18 cellular contexts compared by ENCODE assay signal in genomic region chr20:13449868-13450441, GRCh38.
A peak's percentile ranks its signal among the peaks of the same experiment; 100 is the strongest.
DNase-seq lines count a peak whose midpoint lies in the region; ATAC-seq, FAIRE-seq and TF ChIP-seq lines count a peak whose summit lies in the region.
"Had no signal": no experiment of that assay in that cellular context is flagged by ENCODE, and none has a peak within 500 bp of the region (broad histone marks: within the 10 kb centered on the region; RNA-seq: fewer than 3 reads in every experiment).

No MANE protein-coding gene starts in this region.

- no peak overlapping the region for H3K27ac Mint-ChIP-seq in stimulated activated naive B cell treated with anti-CD40 and anti-IgM and Interleukin-4, amounts not matched to agents 10 μg/mL and 1 μg/mL and 100 μg/mL, for 72 hours
- no peak overlapping the region for H3K27ac Mint-ChIP-seq in endodermal cell
- H3K27ac Mint-ChIP-seq: CD4-positive, alpha-beta memory T cell had no signal

- TF ChIP-seq POLR2A in IMR-90 (IDR thresholded peaks at IDR 0.05; ENCODE audit: low read depth, low read length) (no peak), GM12891 (IDR thresholded peaks at IDR 0.05; ENCODE audit: low read depth, low read length) (no peak)

- POLR2A ChIA-PET in IMR-90 (lab: Charles Lee; ENCODE audit: unreplicated experiment) = no interaction called here

- no TSS peak for BruUV-seq in IMR-90 (replicated peaks; lab: Mats Ljungman, UMichigan)

- no peak overlapping the region; a peak in 1 of 4 replicates for H4K8ac ChIP-seq in IMR-90 (ENCODE audit: low read depth in 2 of 2, low read length in 2 of 2)

- no peaks in the 10 kb centered on the region for H3K9me3 Mint-ChIP-seq in stimulated activated naive B cell treated with anti-CD40 and anti-IgM and Interleukin-4, amounts not matched to agents 10 μg/mL and 1 μg/mL and 100 μg/mL, for 72 hours
- no peaks in the 10 kb centered on the region for H3K9me3 Mint-ChIP-seq in endodermal cell

- H2BK15ac ChIP-seq in IMR-90 (ENCODE audit: low read depth, low read length) = no peak overlapping the region

- H3K27me3 Mint-ChIP-seq in stimulated activated naive B cell treated with anti-CD40 and anti-IgM and Interleukin-4, amounts not matched to agents 10 μg/mL and 1 μg/mL and 100 μg/mL, for 72 hours = no peaks in the 10 kb centered on the region
- H3K27me3 Mint-ChIP-seq in endodermal cell (ENCODE audit: insufficient read depth) = no peaks in the 10 kb centered on the region
- H3K27me3 Mint-ChIP-seq: CD4-positive, alpha-beta memory T cell had no signal

- H3K18ac ChIP-seq in IMR-90 (ENCODE audit: low read depth, low read length) = no peak overlapping the region

- no peak overlapping the region for H2AFZ ChIP-seq in IMR-90 (replicated peaks; ENCODE audit: low read length, poor library complexity)

- H3K4me2 ChIP-seq in IMR-90 (ENCODE audit: low read depth, low read length) = peak overlapping the region; percentile 25; the same call in 1 of the 2 replicates

- TF ChIP-seq CTCF in IMR-90 (conservative IDR thresholded peaks at IDR 0.05; ENCODE audit: low read depth, low read length) = no peak
- TF ChIP-seq CTCF in brain microvascular endothelial cell (IDR thresholded peaks at IDR 0.05; ENCODE audit: low read depth, low read length, missing control alignments) = no peak
- TF ChIP-seq CTCF in foreskin keratinocyte (conservative IDR thresholded peaks at IDR 0.05) = no peak
- TF ChIP-seq CTCF in endodermal cell (conservative IDR thresholded peaks at IDR 0.05) = no peak

- H3K4me1 ChIP-seq in IMR-90 (ENCODE audit: control insufficient read depth, insufficient read depth, low read length) = peaks cover 6% of the 10 kb centered on the region
- H3K4me1 ChIP-seq in foreskin keratinocyte = peaks cover 9% of the 10 kb centered on the region
- no peaks in the 10 kb centered on the region for H3K4me1 ChIP-seq in endodermal cell (ENCODE audit: control insufficient read depth, insufficient read depth, low read length)

- no peaks in the 10 kb centered on the region for H3K27me3 ChIP-seq in IMR-90 (ENCODE audit: control insufficient read depth, insufficient read depth, low read length)
- H3K27me3 ChIP-seq in brain microvascular endothelial cell (replicated peaks) = no peaks in the 10 kb centered on the region
- no peaks in the 10 kb centered on the region for H3K27me3 ChIP-seq in foreskin keratinocyte
- no peaks in the 10 kb centered on the region for H3K27me3 ChIP-seq in endodermal cell (ENCODE audit: control insufficient read depth, insufficient read depth, low read length, poor library complexity, severe bottlenecking)

- FAIRE-seq in GM12891 (lab: Jason Lieb, UNC) = no peak
- FAIRE-seq: K562 had no signal

- CTCF ChIA-PET in IMR-90 (lab: Yijun Ruan, JAX) = interaction anchor here (0.6 to 1.6 kb wide), 3 partner anchors 10 to 1883 kb away, joined by 3 to 4 read pairs (median 3); no protein-coding TSS in a partner anchor

- ATAC-seq in IMR-90 (ENCODE audit: low read depth) (peak; percentile 77), foreskin keratinocyte (peak; percentile 18)
- no peak for ATAC-seq in stimulated activated naive B cell treated with anti-CD40 and anti-IgM and Interleukin-4, amounts not matched to agents 10 μg/mL and 1 μg/mL and 100 μg/mL, for 72 hours (replicated peaks)
- ATAC-seq: K562 had no signal

- no peaks in the 10 kb centered on the region for H3K36me3 ChIP-seq in IMR-90 (ENCODE audit: control insufficient read depth, insufficient read depth, low read length)
- H3K36me3 ChIP-seq in brain microvascular endothelial cell (replicated peaks) = no peaks in the 10 kb centered on the region
- H3K36me3 ChIP-seq in endodermal cell (ENCODE audit: control insufficient read depth, insufficient read depth, low read length) = no peaks in the 10 kb centered on the region

- H4K5ac ChIP-seq in IMR-90 (ENCODE audit: low read depth, low read length) = no peak overlapping the region

- in situ Hi-C loops in IMR-90 (cut with MboI; ENCODE audit: low sequenced_read_pairs) (loop anchor here (25.0 kb wide), 2 partner anchors 88 to 312 kb away; no protein-coding TSS in a partner anchor), brain microvascular endothelial cell (cut with HindIII; ENCODE audit: low pct_ligation_motif_present, low sequenced_read_pairs) (no loop called here)

- no peak overlapping the region for H2AK9ac ChIP-seq in IMR-90 (replicated peaks; ENCODE audit: low read depth, low read length, poor library complexity)

- peaks cover 0 to 6% of the 10 kb centered on the region in 2 donors for H3K4me1 Mint-ChIP-seq in stimulated activated naive B cell treated with anti-CD40 and anti-IgM and Interleukin-4, amounts not matched to agents 10 μg/mL and 1 μg/mL and 100 μg/mL, for 72 hours
- H3K4me1 Mint-ChIP-seq in endodermal cell = no peaks in the 10 kb centered on the region
- H3K4me1 Mint-ChIP-seq: CD4-positive, alpha-beta memory T cell had no signal

- no peaks in the 10 kb centered on the region for H4K20me1 ChIP-seq in IMR-90 (ENCODE audit: insufficient read depth, low read length)

- H3K4me3 Mint-ChIP-seq in stimulated activated naive B cell treated with anti-CD40 and anti-IgM and Interleukin-4, amounts not matched to agents 10 μg/mL and 1 μg/mL and 100 μg/mL, for 72 hours = no peak overlapping the region
- H3K4me3 Mint-ChIP-seq in endodermal cell = no peak overlapping the region
- H3K4me3 Mint-ChIP-seq: CD4-positive, alpha-beta memory T cell had no signal

- H3K9me3 ChIP-seq in IMR-90 (ENCODE audit: control insufficient read depth, insufficient read depth, low read length) = no peaks in the 10 kb centered on the region
- no peaks in the 10 kb centered on the region for H3K9me3 ChIP-seq in endodermal cell (ENCODE audit: control insufficient read depth, low read length)

- intact Hi-C loops in IMR-90 (cut with micrococcal nuclease) = loop anchor here (10.0 kb wide), 1 partner anchor 325 kb away; no protein-coding TSS in a partner anchor

- H3K4ac ChIP-seq in IMR-90 (ENCODE audit: low read depth, low read length) = no peak overlapping the region

- no peak overlapping the region for H3K14ac ChIP-seq in IMR-90 (replicated peaks; ENCODE audit: low read depth, low read length)

- H3K79me1 ChIP-seq in IMR-90 (ENCODE audit: low read depth in 1 of 2, low read length in 2 of 2) = no peaks in the 10 kb centered on the region

- dilution Hi-C loops in IMR-90 (cut with HindIII; ENCODE audit: low sequenced_read_pairs, unreplicated experiment) = no loop called here

- H3K9ac ChIP-seq in IMR-90 (ENCODE audit: low read depth, low read length) (no peak overlapping the region), endodermal cell (ENCODE audit: extremely low read depth, low read length, poor library complexity, severe bottlenecking) (no peak overlapping the region)

- no peaks in the 10 kb centered on the region; the same call in 1 of the 2 replicates for H3K9me1 ChIP-seq in IMR-90 (ENCODE audit: insufficient read depth, low read length)

- DNase-seq in COLO829 (ENCODE audit: low spot score) (peak; percentile 57), IMR-90 (peak; percentile 62), brain microvascular endothelial cell (peak; percentile 13), foreskin keratinocyte (no peak), NCI-H1092 treated with DMSO at 0.1 percent for 48 hours (lab: John Stamatoyannopoulos, UW) (no peak), endodermal cell (no peak), GM12891 (ENCODE audit: insufficient read length, low spot score) (no peak)
- DNase-seq in stimulated activated naive B cell treated with anti-CD40 and anti-IgM and Interleukin-4, amounts not matched to agents 10 μg/mL and 1 μg/mL and 100 μg/mL, for 72 hours = no peak
- DNase-seq: CD4-positive, alpha-beta memory T cell; H7; NCI-H1694 treated with DMSO at 0.1 percent for 48 hours; NCI-H2227 treated with DMSO at 0.1 percent for 48 hours; NCI-H510A treated with DMSO at 0.1 percent for 48 hours; NCI-H774; OCI-M1; SIG-M5 had no signal

- no CpG with 5 or more reads among the region's 3 CpGs for WGBS in IMR-90 (ENCODE audit: extremely low coverage in 2 of 2, insufficient read length in 1 of 2), 2 experiments
- 94 to 98% methylated on average over 2 to 3 of the region's 3 CpGs for WGBS in endodermal cell (ENCODE audit: insufficient coverage in 1 of 2, insufficient read length in 1 of 2), 2 experiments

- no peak overlapping the region for H2BK120ac ChIP-seq in IMR-90 (ENCODE audit: low read depth, low read length)

- H3K36me3 Mint-ChIP-seq in stimulated activated naive B cell treated with anti-CD40 and anti-IgM and Interleukin-4, amounts not matched to agents 10 μg/mL and 1 μg/mL and 100 μg/mL, for 72 hours = peaks cover 23 to 26% of the 10 kb centered on the region in 2 donors
- peaks cover 17% of the 10 kb centered on the region for H3K36me3 Mint-ChIP-seq in endodermal cell (ENCODE audit: low read depth)

- H3K27ac ChIP-seq in IMR-90 (ENCODE audit: insufficient read depth, low read length) = peak overlapping the region; percentile 26; the same call in 1 of the 2 replicates
- no peak overlapping the region for H3K27ac ChIP-seq in brain microvascular endothelial cell
- H3K27ac ChIP-seq in foreskin keratinocyte = no peak overlapping the region
- no peak overlapping the region for H3K27ac ChIP-seq in endodermal cell (ENCODE audit: low read depth, low read length)
- H3K27ac ChIP-seq: RWPE1 had no signal

- H2BK5ac ChIP-seq in IMR-90 (ENCODE audit: low read depth, low read length, poor library complexity, severe bottlenecking) = peak overlapping the region; percentile 69

- H3K4me3 ChIP-seq in IMR-90 (ENCODE audit: insufficient read depth, low read depth, low read length) (no peak overlapping the region), brain microvascular endothelial cell (ENCODE audit: low read depth, low read length) (no peak overlapping the region), endodermal cell (ENCODE audit: low read length) (no peak overlapping the region)
- H3K4me3 ChIP-seq: K562 had no signal

- no peak overlapping the region for H4K91ac ChIP-seq in IMR-90 (ENCODE audit: insufficient read depth, low read depth, low read length)

- H2AK5ac ChIP-seq in IMR-90 (ENCODE audit: low read depth, low read length) = no peak overlapping the region

- no peak for TF ChIP-seq RAD21 in IMR-90 (IDR thresholded peaks at IDR 0.05; ENCODE audit: low read length)

- no peak overlapping the region for H3K23ac ChIP-seq in IMR-90 (ENCODE audit: low read depth, low read length)

- H3K56ac ChIP-seq in IMR-90 (ENCODE audit: extremely low read depth, insufficient read depth, low read length) = no peak overlapping the region

- no peak overlapping the region for H2BK20ac ChIP-seq in IMR-90 (ENCODE audit: low read depth, low read length)

TF ChIP-seq in IMR-90, 13 proteins besides CTCF, POLR2A, EP300 and RAD21 (continues in another document):
- no peak for TF ChIP-seq MAFK (IDR thresholded peaks at IDR 0.05; ENCODE audit: low read depth, low read length)
- no peak for TF ChIP-seq SMC3 (IDR thresholded peaks at IDR 0.05; ENCODE audit: low read depth, low read length)
- TF ChIP-seq RFX5 (IDR thresholded peaks at IDR 0.05; ENCODE audit: low read depth, low read length) = no peak
- no peak for TF ChIP-seq MXI1 (IDR thresholded peaks at IDR 0.05; ENCODE audit: borderline replicate concordance, low read depth, low read length)

TF ChIP-seq in GM12891, 5 proteins besides CTCF, POLR2A, EP300 and RAD21 (continues in another document):
- TF ChIP-seq POU2F2 (IDR thresholded peaks at IDR 0.05; ENCODE audit: low read depth, low read length) (no peak), SPI1 (IDR thresholded peaks at IDR 0.05; ENCODE audit: low read depth, low read length) (no peak), POLR2AphosphoS5 (IDR thresholded peaks at IDR 0.05; ENCODE audit: low read depth, low read length) (no peak), TAF1 (IDR thresholded peaks at IDR 0.05; ENCODE audit: low read depth, low read length) (no peak)

Comparison
In these comparisons a context has a peak if more than half of its experiments do, and no peak if none do; other contexts are left out.
1. DNase-seq: peak in COLO829 (single experiment), IMR-90 (single experiment) and brain microvascular endothelial cell (single experiment); none in foreskin keratinocyte (0 of 2), stimulated activated naive B cell treated with anti-CD40 and anti-IgM and Interleukin-4, amounts not matched to agents 10 μg/mL and 1 μg/mL and 100 μg/mL, for 72 hours (single experiment), NCI-H1092 treated with DMSO at 0.1 percent for 48 hours (single experiment), endodermal cell (single experiment) and GM12891 (single experiment).
2. ATAC-seq: peak in IMR-90 (single experiment) and foreskin keratinocyte (single experiment); none in stimulated activated naive B cell treated with anti-CD40 and anti-IgM and Interleukin-4, amounts not matched to agents 10 μg/mL and 1 μg/mL and 100 μg/mL, for 72 hours (0 of 2).